In genomic region chr1:6445062-6445763, GRCh38 we compare ENCODE assay signal across 8 cellular contexts. TPM values are rescaled to one million over a fixed set of nuclear protein-coding genes. Genes with fewer than 3 reads are reported as not detected.
DNase-seq lines count a peak whose midpoint lies in the region; ATAC-seq and TF ChIP-seq lines count a peak whose summit lies in the region.

No MANE protein-coding gene starts in this region.

- H3K27me3 ChIP-seq in GM23338 (ENCODE audit: insufficient read depth) (peaks cover 13% of the 10 kb centered on the region), cardiac muscle cell (peaks cover 48% of the 10 kb centered on the region), testis (no peaks in the 10 kb centered on the region)

- H3K27me3 Mint-ChIP-seq in GM23338 (ENCODE audit: insufficient read depth, low read depth, poor library complexity), result peaks cover 19% of the 10 kb centered on the region

- WGBS in testis, 2 donors, result 67 to 73% methylated on average over 15 to 19 of the region's 19 CpGs

- peak; percentile 61 for TF ChIP-seq CTCF in AG09309 (IDR thresholded peaks at IDR 0.05; ENCODE audit: control insufficient read depth, insufficient read depth, low read depth, low read length, missing control alignments)
- TF ChIP-seq CTCF in GM23338 (conservative IDR thresholded peaks at IDR 0.05; ENCODE audit: low read depth in 2 of 2), result peak; percentile 52 to 75
- peak; percentile 62 for TF ChIP-seq CTCF in cardiac muscle cell (IDR thresholded peaks at IDR 0.05; ENCODE audit: low read depth, low read length)
- TF ChIP-seq CTCF in testis (IDR thresholded peaks at IDR 0.05), result peak in 2 of 3 experiments; percentile 23 to 39

- no peaks in the 10 kb centered on the region for H3K36me3 Mint-ChIP-seq in GM23338 (ENCODE audit: low read depth)

- peaks cover 7% of the 10 kb centered on the region; the same call in 1 of the 2 replicates for H3K4me1 ChIP-seq in GM23338 (ENCODE audit: insufficient read depth)
- no peaks in the 10 kb centered on the region for H3K4me1 ChIP-seq in cardiac muscle cell (ENCODE audit: low read depth)
- H3K4me1 ChIP-seq in testis, result no peaks in the 10 kb centered on the region

- H3K36me3 ChIP-seq in GM23338 (ENCODE audit: insufficient read depth) (no peaks in the 10 kb centered on the region), cardiac muscle cell (no peaks in the 10 kb centered on the region), testis (ENCODE audit: low read depth, missing control alignments) (no peaks in the 10 kb centered on the region)

- H3K9me3 Mint-ChIP-seq in GM23338, result no peaks in the 10 kb centered on the region

- no peaks in the 10 kb centered on the region for H4K20me1 ChIP-seq in GM23338 (replicated peaks; ENCODE audit: insufficient read depth)

- intact Hi-C loops in testis (cut with DNase I; ENCODE audit: low total_unique reads), result no loop called here

- H3K4me3 ChIP-seq in AG09309 (ENCODE audit: control insufficient read depth, low read depth, low read length), result no peak overlapping the region
- no peak overlapping the region for H3K4me3 ChIP-seq in GM23338
- no peak overlapping the region for H3K4me3 ChIP-seq in cardiac muscle cell
- H3K4me3 ChIP-seq in testis, result no peak overlapping the region

- no peak overlapping the region for H3K27ac ChIP-seq in GM23338 (ENCODE audit: low read depth)
- no peak overlapping the region for H3K27ac ChIP-seq in cardiac muscle cell
- no peak overlapping the region for H3K27ac ChIP-seq in testis

- no peak overlapping the region for H2AFZ ChIP-seq in GM23338

- ATAC-seq in GM23338 (peak; percentile 1), HG03354 (IDR thresholded peaks at IDR 0.05; ENCODE audit: poor library complexity, severe bottlenecking, unreplicated experiment) (no peak), HG03521 (IDR thresholded peaks at IDR 0.05; ENCODE audit: unreplicated experiment) (no peak)

- no peak overlapping the region for H3K4me2 ChIP-seq in GM23338

- TF ChIP-seq POLR2A in testis (IDR thresholded peaks at IDR 0.05), result no peak

- no peaks in the 10 kb centered on the region for H3K79me2 ChIP-seq in GM23338 (replicated peaks; ENCODE audit: insufficient read depth)

- H3K9me3 ChIP-seq in cardiac muscle cell (ENCODE audit: low read depth) (no peaks in the 10 kb centered on the region), testis (no peaks in the 10 kb centered on the region)

- H3K27ac Mint-ChIP-seq in GM23338, result no peak overlapping the region

- no peak overlapping the region for H3K4me3 Mint-ChIP-seq in GM23338

- H3K4me1 Mint-ChIP-seq in GM23338, result peaks cover 23% of the 10 kb centered on the region

- no peak for DNase-seq in AG09309 (ENCODE audit: low read depth)
- DNase-seq in GM23338 (ENCODE audit: low spot score), result peak; percentile 76
- peak; percentile 52 for DNase-seq in activated CD4-positive, alpha-beta T cell treated with anti-CD3 and anti-CD28 coated beads, Interleukin-2, amount 50 U/mL, for 1 hour
- peak; percentile 57 to 66 for DNase-seq in cardiac muscle cell (ENCODE audit: low read depth in 1 of 2, low spot score in 1 of 2)
- DNase-seq in testis, result no peak
- no peak for DNase-seq in NAMALWA (ENCODE audit: low spot score)

- no peaks in the 10 kb centered on the region for H3K9me2 ChIP-seq in GM23338 (ENCODE audit: insufficient read depth)

- no peaks in the 10 kb centered on the region for H3F3A ChIP-seq in GM23338 (replicated peaks; ENCODE audit: low read depth)

TF ChIP-seq in GM23338, 12 proteins besides CTCF, POLR2A, EP300 and RAD21 (continues in another document):
- TF ChIP-seq POLR2AphosphoS5 (IDR thresholded peaks at IDR 0.05; ENCODE audit: low read depth) (no peak), EZH2phosphoT487 (IDR thresholded peaks at IDR 0.05; ENCODE audit: unreplicated experiment) (no peak), EZH2 (IDR thresholded peaks at IDR 0.05; ENCODE audit: low read depth, unreplicated experiment) (no peak), REST (IDR thresholded peaks at IDR 0.05; ENCODE audit: unreplicated experiment) (no peak), JUNB (IDR thresholded peaks at IDR 0.05; ENCODE audit: unreplicated experiment) (no peak)

RNA-seq across cellular contexts. Expression of gene ESPN, which starts 20.6 kb away (rescaled TPM):
- 12.7 and 13.6 TPM in 2 replicates for total RNA-seq in GM23338 (2014; rRNA removed; shearing (Covaris generic))
- polyA plus RNA-seq in GM23338 (2016; fragmentation: Nextera tagmentation; extraction: Ambion mirVana), result 12.2 and 13.5 TPM in 2 replicates
- total RNA-seq in cardiac muscle cell, result 9.7 and 18.1 TPM in 2 replicates
- polyA plus RNA-seq in cardiac muscle cell, result 8.0 and 9.7 TPM in 2 replicates
- 100 to 1,000 TPM; 396 to 404 TPM for total RNA-seq in testis
- polyA plus RNA-seq in testis (ENCODE audit: insufficient read depth, low read depth, low replicate concordance), result 270 TPM

RNA-seq across cellular contexts. Expression of gene TNFRSF25, which starts 20.8 kb away (rescaled TPM):
- total RNA-seq in GM23338 (2014; rRNA removed; shearing (Covaris generic)), result 25.3 and 26.3 TPM in 2 replicates
- polyA plus RNA-seq in GM23338 (2016; fragmentation: Nextera tagmentation; extraction: Ambion mirVana) (13.6 and 15.2 TPM in 2 replicates), cardiac muscle cell (11.3 and 11.8 TPM in 2 replicates), testis (ENCODE audit: insufficient read depth, low read depth, low replicate concordance) (6.2 TPM)
- total RNA-seq in cardiac muscle cell (24.4 and 31.4 TPM in 2 replicates), testis (10 to 100 TPM; 13.4 to 14.0 TPM)

RNA-seq across cellular contexts. Expression of gene HES2, which starts 25.5 kb away (rescaled TPM):
- total RNA-seq in GM23338 (2014; rRNA removed; shearing (Covaris generic)), result 1.2 and 1.6 TPM in 2 replicates
- polyA plus RNA-seq in GM23338 (2016; fragmentation: Nextera tagmentation; extraction: Ambion mirVana) (1.1 and 2.1 TPM in 2 replicates), cardiac muscle cell (0.09 TPM in 1 of 2 replicates, not detected in the other), testis (ENCODE audit: insufficient read depth, low read depth, low replicate concordance) (2.6 TPM)
- total RNA-seq in cardiac muscle cell (not detected in 2 replicates), testis (1 to 10 TPM; 2.4 to 5.0 TPM)

RNA-seq across cellular contexts. Expression of gene PLEKHG5, which starts 46.3 kb away (rescaled TPM):
- 25.8 and 26.4 TPM in 2 replicates for total RNA-seq in GM23338 (2014; rRNA removed; shearing (Covaris generic))
- polyA plus RNA-seq in GM23338 (2016; fragmentation: Nextera tagmentation; extraction: Ambion mirVana) (9.0 and 10.2 TPM in 2 replicates), cardiac muscle cell (9.6 and 18.7 TPM in 2 replicates), testis (ENCODE audit: insufficient read depth, low read depth, low replicate concordance) (8.1 TPM)
- total RNA-seq in cardiac muscle cell (21.8 and 34.8 TPM in 2 replicates), testis (10 to 100 TPM; 13.7 to 16.4 TPM)

RNA-seq across cellular contexts. Expression of gene ACOT7, which starts 51.6 kb away (rescaled TPM):
- total RNA-seq in GM23338 (2014; rRNA removed; shearing (Covaris generic)), result 167 and 172 TPM in 2 replicates
- polyA plus RNA-seq in GM23338 (2016; fragmentation: Nextera tagmentation; extraction: Ambion mirVana), result 169 TPM in 2 replicates
- total RNA-seq in cardiac muscle cell, result 11.8 and 24.2 TPM in 2 replicates
- 22.3 and 51.2 TPM in 2 replicates for polyA plus RNA-seq in cardiac muscle cell
- 10 to 100 TPM; 50.3 to 52.5 TPM for total RNA-seq in testis
- 72.8 TPM for polyA plus RNA-seq in testis (ENCODE audit: insufficient read depth, low read depth, low replicate concordance)

Comparison
In these comparisons a context has a peak if more than half of its experiments do, and no peak if none do; other contexts are left out.
1. DNase-seq: peak in GM23338 (single experiment), activated CD4-positive, alpha-beta T cell treated with anti-CD3 and anti-CD28 coated beads, Interleukin-2, amount 50 U/mL, for 1 hour (single experiment) and cardiac muscle cell (2 of 2); none in AG09309 (single experiment), testis (single experiment) and NAMALWA (single experiment).
2. RNA of gene ESPN, which starts 20.6 kb away (total RNA-seq): 396 to 404 TPM in testis; 9.7 to 18.1 TPM in cardiac muscle cell and 12.7 to 13.6 TPM in GM23338; every median in the first group is over 10 times any median in the second.
3. Peak in every context shown above with its lines, with median percentiles within 50 percentile points of each other: CTCF ChIP-seq.